ENCODE assay signal across 13 cellular contexts in genomic region chr2:134803609-134804405, GRCh38. TPM values are rescaled to one million over a fixed set of nuclear protein-coding genes. Genes with fewer than 3 reads are reported as not detected.
DNase-seq lines count a peak whose midpoint lies in the region; ATAC-seq, FAIRE-seq and TF ChIP-seq lines count a peak whose summit lies in the region.
"Not testable (repeated sequence)": the region's sequence is repeated elsewhere in the genome, so short reads cannot be mapped to it uniquely, and the experiment has no call there.
"Had no signal": no experiment of that assay in that cellular context is flagged by ENCODE, and none has a peak within 500 bp of the region (broad histone marks: within the 10 kb centered on the region; RNA-seq: fewer than 3 reads in every experiment).

No MANE protein-coding gene starts in this region.

- peak overlapping the region; percentile 17 for H4K91ac ChIP-seq in neuronal stem cell (ENCODE audit: low read depth, low read length, poor library complexity)

- not testable (repeated sequence) for BruUV-seq in K562 (replicated peaks; lab: Mats Ljungman, UMichigan)

- not testable (repeated sequence) for H3K4me1 Mint-ChIP-seq in activated CD8-positive, alpha-beta T cell treated with anti-CD3 and anti-CD28 coated beads for 36 hours (ENCODE audit: low read depth); activated T-cell treated with anti-CD3 and anti-CD28 coated beads, Interleukin-2, amount 50 U/mL, for 72 hours (ENCODE audit: low read depth)

- not testable (repeated sequence) for H3K4ac ChIP-seq in neuronal stem cell (ENCODE audit: low read length)

- not testable (repeated sequence) for H3K14ac ChIP-seq in neuronal stem cell (ENCODE audit: low read length)

- not testable (repeated sequence) for H3F3A ChIP-seq in Loucy (ENCODE audit: low read depth)

- CTCF ChIA-PET in A549 (lab: Yijun Ruan, JAX); activated CD8-positive, alpha-beta T cell treated with anti-CD3 and anti-CD28 coated beads for 36 hours (lab: Charles Lee); K562 (lab: Yijun Ruan, JAX; ENCODE audit: low intra/inter-chr PET ratio): not testable (repeated sequence)

- TF ChIP-seq EP300 in A549 (IDR thresholded peaks at IDR 0.05); K562 (IDR thresholded peaks at IDR 0.05; ENCODE audit: low read length): not testable (repeated sequence)

- not testable (repeated sequence) for H3K9ac ChIP-seq in Loucy (ENCODE audit: low read depth, low read length, poor library complexity, severe bottlenecking); K562 (ENCODE audit: insufficient read depth in 1 of 2, low read depth in 2 of 2, low read length in 2 of 2); neuronal stem cell (ENCODE audit: low read depth, low read length, poor library complexity)

- H3K4me3 ChIP-seq in A549; Loucy (ENCODE audit: low read length, poor library complexity, severe bottlenecking); K562; neuronal stem cell (ENCODE audit: low read length in 2 of 2): not testable (repeated sequence)

- H3K23ac ChIP-seq in neuronal stem cell (ENCODE audit: low read depth, low read length, poor library complexity): not testable (repeated sequence)

- not testable (repeated sequence) for H3K4me2 ChIP-seq in A549; K562 (ENCODE audit: insufficient read depth, low read length); neuronal stem cell (ENCODE audit: insufficient read depth, low read length, poor library complexity, severe bottlenecking)
- H3K4me2 ChIP-seq in Loucy (ENCODE audit: low read depth, low read length, poor library complexity, severe bottlenecking): peak overlapping the region; percentile 48

- 16% methylated on average over 12 of the region's 13 CpGs for WGBS in A549 (ENCODE audit: missing lambda C conversion rate)
- 5% methylated on average over 11 of the region's 13 CpGs for WGBS in K562 (ENCODE audit: insufficient coverage, low coverage, missing lambda C conversion rate)
- WGBS in neuronal stem cell (ENCODE audit: extremely low coverage in 2 of 2, insufficient read length in 2 of 2, insufficient replicate concordance in 1 of 2), 2 donors: no CpG with 5 or more reads among the region's 13 CpGs

- H3K27me3 Mint-ChIP-seq in activated CD8-positive, alpha-beta T cell treated with anti-CD3 and anti-CD28 coated beads for 36 hours; activated T-cell treated with anti-CD3 and anti-CD28 coated beads, Interleukin-2, amount 50 U/mL, for 72 hours (ENCODE audit: low read depth): not testable (repeated sequence)

- H2BK5ac ChIP-seq in neuronal stem cell (ENCODE audit: low read length): not testable (repeated sequence)

- not testable (repeated sequence) for DNase-seq in A549 (ENCODE audit: low read depth in 1 of 2, low spot score in 1 of 2); K562 (ENCODE audit: extremely low read depth in 1 of 4, low spot score in 3 of 4); neuronal stem cell (ENCODE audit: low spot score)
- peak; percentile 13 for DNase-seq in activated CD8-positive, alpha-beta T cell treated with anti-CD3 and anti-CD28 coated beads for 36 hours
- peak; percentile 6 to 44 for DNase-seq in activated T-cell treated with anti-CD3 and anti-CD28 coated beads, Interleukin-2, amount 50 U/mL, for 72 hours
- DNase-seq in stimulated activated CD8-positive, alpha-beta memory T cell treated with anti-CD3 and anti-CD28 coated beads, Interleukin-4, amount 100 ng/mL, for 48 hours: peak; percentile 31

- not testable (repeated sequence) for H3K79me2 ChIP-seq in Loucy (ENCODE audit: insufficient read depth, low read length); K562 (ENCODE audit: control insufficient read depth, insufficient read depth, low read length)

- POLR2A ChIA-PET in A549 (lab: Yijun Ruan, JAX): not testable (repeated sequence)
- POLR2A ChIA-PET in activated CD8-positive, alpha-beta T cell treated with anti-CD3 and anti-CD28 coated beads for 36 hours (lab: Charles Lee): interaction anchor here (0.6 kb wide), 2 partner anchors 40 to 192 kb away, joined by 3 read pairs; no protein-coding TSS in a partner anchor
- POLR2A ChIA-PET in K562 (lab: Yijun Ruan, JAX): interaction anchor here (0.8 to 1.2 kb wide), 3 partner anchors 11 to 58 kb away, joined by 3 to 4 read pairs (median 3); no protein-coding TSS in a partner anchor

- not testable (repeated sequence) for H3K27ac ChIP-seq in A549; K562 (ENCODE audit: extremely low read depth, low read depth, low read length); neuronal stem cell (replicated peaks; ENCODE audit: low read length)

- in situ Hi-C loops in K562 (cut with MboI): not testable (repeated sequence)

- H3K4me3 Mint-ChIP-seq in activated CD8-positive, alpha-beta T cell treated with anti-CD3 and anti-CD28 coated beads for 36 hours: not testable (repeated sequence)
- H3K4me3 Mint-ChIP-seq in activated T-cell treated with anti-CD3 and anti-CD28 coated beads, Interleukin-2, amount 50 U/mL, for 72 hours: peak overlapping the region in 1 of 2 donors; percentile 36

- H4K20me1 ChIP-seq in Loucy (ENCODE audit: insufficient read depth, low read length, poor library complexity, severe bottlenecking); K562 (replicated peaks; ENCODE audit: control insufficient read depth, insufficient read depth, low read length): not testable (repeated sequence)

- ATAC-seq in A549; activated CD8-positive, alpha-beta T cell treated with anti-CD3 and anti-CD28 coated beads for 36 hours; K562: not testable (repeated sequence)
- ATAC-seq in activated T-cell treated with anti-CD3 and anti-CD28 coated beads, Interleukin-2, amount 50 U/mL, for 72 hours (replicated peaks in 1 of 2): peak in 1 of 2 donors; percentile 72

- not testable (repeated sequence) for TF ChIP-seq CTCF in A549 (IDR thresholded peaks at IDR 0.05); Loucy (conservative IDR thresholded peaks at IDR 0.05; ENCODE audit: low read length); activated CD8-positive, alpha-beta T cell treated with anti-CD3 and anti-CD28 coated beads for 36 hours (IDR thresholded peaks at IDR 0.05); K562 (IDR thresholded peaks at IDR 0.05 in 2 of 3, conservative IDR thresholded peaks at IDR 0.05 in 1 of 3; ENCODE audit: insufficient read depth in 2 of 3, low read depth in 1 of 3, low read length in 3 of 3)

- not testable (repeated sequence) for H2BK15ac ChIP-seq in neuronal stem cell (ENCODE audit: low read length)

- not testable (repeated sequence) for H3K36me3 ChIP-seq in Loucy (ENCODE audit: insufficient read depth, low read length); K562 (ENCODE audit: control insufficient read depth, insufficient read depth, low read length); neuronal stem cell (replicated peaks in 1 of 2; ENCODE audit: control insufficient read depth in 2 of 2, insufficient read depth in 2 of 2, low read length in 2 of 2)

- not testable (repeated sequence) for H2BK120ac ChIP-seq in neuronal stem cell (ENCODE audit: low read depth, low read length)

- H3K36me3 Mint-ChIP-seq in activated CD8-positive, alpha-beta T cell treated with anti-CD3 and anti-CD28 coated beads for 36 hours (ENCODE audit: low read depth); activated T-cell treated with anti-CD3 and anti-CD28 coated beads, Interleukin-2, amount 50 U/mL, for 72 hours (ENCODE audit: insufficient read depth in 2 of 2): not testable (repeated sequence)

- H2AFZ ChIP-seq in Loucy (ENCODE audit: low read length); K562 (ENCODE audit: low read depth, low read length); neuronal stem cell (ENCODE audit: low read length): not testable (repeated sequence)

- FAIRE-seq in A549 (lab: Jason Lieb, UNC); K562 (lab: Jason Lieb, UNC): not testable (repeated sequence)

- H3K9me3 ChIP-seq in A549; Loucy (ENCODE audit: insufficient read depth, low read depth, low read length); K562 (replicated peaks; ENCODE audit: control insufficient read depth, insufficient read depth, low read depth, low read length); neuronal stem cell (replicated peaks in 1 of 2; ENCODE audit: control insufficient read depth in 2 of 2, insufficient read depth in 1 of 2, low read depth in 1 of 2, low read length in 2 of 2): not testable (repeated sequence)

- TF ChIP-seq POLR2A in A549 (IDR thresholded peaks at IDR 0.05; ENCODE audit: low read length); K562 (conservative IDR thresholded peaks at IDR 0.05): not testable (repeated sequence)

- H2AK5ac ChIP-seq in neuronal stem cell (ENCODE audit: low read depth, low read length): not testable (repeated sequence)

- not testable (repeated sequence) for H4K8ac ChIP-seq in neuronal stem cell (ENCODE audit: low read depth, low read length)

- not testable (repeated sequence) for H3K9me1 ChIP-seq in K562 (ENCODE audit: control insufficient read depth, insufficient read depth, low read length)

- intact Hi-C loops in activated CD8-positive, alpha-beta T cell treated with anti-CD3 and anti-CD28 coated beads for 36 hours (cut with micrococcal nuclease); K562 (cut with micrococcal nuclease): not testable (repeated sequence)

- TF ChIP-seq RAD21 in A549 (conservative IDR thresholded peaks at IDR 0.05 in 1 of 2, IDR thresholded peaks at IDR 0.05 in 1 of 2); K562 (CRISPR knock-in tag; conservative IDR thresholded peaks at IDR 0.05 in 1 of 2, IDR thresholded peaks at IDR 0.05 in 1 of 2): not testable (repeated sequence)

- H3K9me3 Mint-ChIP-seq in activated CD8-positive, alpha-beta T cell treated with anti-CD3 and anti-CD28 coated beads for 36 hours: peaks cover 13% of the 10 kb centered on the region
- H3K9me3 Mint-ChIP-seq in activated T-cell treated with anti-CD3 and anti-CD28 coated beads, Interleukin-2, amount 50 U/mL, for 72 hours: peaks cover 5 to 10% of the 10 kb centered on the region in 2 donors

- H3K18ac ChIP-seq in neuronal stem cell (ENCODE audit: low read length): not testable (repeated sequence)

- H3K79me1 ChIP-seq in neuronal stem cell (ENCODE audit: low read depth, low read length): not testable (repeated sequence)

- H3K27me3 ChIP-seq in Loucy (ENCODE audit: insufficient read depth, low read length, poor library complexity, severe bottlenecking); K562 (ENCODE audit: control insufficient read depth in 2 of 2, insufficient read depth in 2 of 2, low read length in 2 of 2); neuronal stem cell (ENCODE audit: control insufficient read depth in 3 of 3, insufficient read depth in 3 of 3, low read depth in 1 of 3, low read length in 3 of 3): not testable (repeated sequence)

- not testable (repeated sequence) for H3K9me2 ChIP-seq in Loucy (replicated peaks; ENCODE audit: low read depth, low read length)

- H3K27ac Mint-ChIP-seq in activated CD8-positive, alpha-beta T cell treated with anti-CD3 and anti-CD28 coated beads for 36 hours; activated T-cell treated with anti-CD3 and anti-CD28 coated beads, Interleukin-2, amount 50 U/mL, for 72 hours: not testable (repeated sequence)

- not testable (repeated sequence) for H2BK12ac ChIP-seq in neuronal stem cell (ENCODE audit: low read length)

- not testable (repeated sequence) for H3K4me1 ChIP-seq in A549; Loucy (ENCODE audit: insufficient read depth, low read length, poor library complexity, severe bottlenecking); K562 (replicated peaks in 1 of 2; ENCODE audit: control insufficient read depth in 2 of 2, insufficient read depth in 2 of 2, low read length in 2 of 2); neuronal stem cell (ENCODE audit: control insufficient read depth in 2 of 2, insufficient read depth in 1 of 2, low read depth in 1 of 2, low read length in 2 of 2)

RNA-seq across cellular contexts. Expression of gene ACMSD, which starts 34.6 kb away (rescaled TPM):
- polyA plus RNA-seq in A549 (2011; rRNA removed) (0.09 and 0.13 TPM in 2 replicates), A549 (2017; fragmentation: RNase III; extraction: RNeasy Plus Mini Kit Qiagen cat#74134 plus additional on column Dnase treatment) (not detected in 3 replicates), K562 (2011; rRNA removed) (not detected in 2 replicates), K562 (2014; fragmentation: Illumina TruSeq; extraction: Trizol) (not detected in 2 replicates), K562 (2014; fragmentation: Nextera tagmentation; extraction: Ambion mirVana) (not detected), K562 (2014; rRNA removed) (not detected in 2 replicates)
- polyA plus RNA-seq in A549 (2012; cell fraction: cytosol; rRNA removed): not detected in 2 replicates
- not detected in 2 replicates for polyA plus RNA-seq in A549 (2012; cell fraction: nucleus; rRNA removed)
- 0.19 TPM in 1 of 2 replicates, not detected in the other for polyA minus RNA-seq in A549 (2011; rRNA and poly(A)+ RNA removed)
- total RNA-seq in activated CD8-positive, alpha-beta T cell treated with anti-CD3 and anti-CD28 coated beads for 36 hours: not detected
- total RNA-seq in activated T-cell treated with anti-CD3 and anti-CD28 coated beads, Interleukin-2, amount 50 U/mL, for 72 hours: not detected
- not detected in 2 replicates for total RNA-seq in K562 (2011; cell fraction: chromatin; rRNA removed; ENCODE audit: low replicate concordance)
- total RNA-seq in K562 (2011; cell fraction: nucleolus; rRNA removed): not detected in 2 replicates
- total RNA-seq in K562 (2011; cell fraction: nucleoplasm; rRNA removed): not detected in 2 replicates
- total RNA-seq in K562 (2014; rRNA removed) (not detected in 2 replicates), K562 (2014; rRNA removed; fragmentation: Illumina TruSeq; extraction: Trizol) (not detected in 2 replicates), K562 (2015; rRNA removed; fragmentation: Illumina TruSeq; extraction: Trizol) (not detected in 2 replicates), K562 (2021) (not detected in 2 replicates)
- polyA plus RNA-seq in K562 (2011; cell fraction: cytosol; rRNA removed): not detected in 2 replicates
- not detected in 2 replicates for polyA plus RNA-seq in K562 (2011; cell fraction: nucleus; rRNA removed)
- not detected in 2 replicates for polyA plus RNA-seq in K562 (2012)
- not detected in 2 replicates for polyA minus RNA-seq in K562 (2011; rRNA and poly(A)+ RNA removed)
- polyA minus RNA-seq in K562 (2011; cell fraction: cytosol; rRNA and poly(A)+ RNA removed): not detected in 2 replicates
- polyA minus RNA-seq in K562 (2011; cell fraction: nucleus; rRNA and poly(A)+ RNA removed): not detected in 2 replicates
- not detected for polyA plus RNA-seq in neuronal stem cell (2013, experiment 1 of 2)
- not detected for polyA plus RNA-seq in neuronal stem cell (2013, experiment 2 of 2)
- total RNA-seq: A673; CD4-positive, alpha-beta memory T cell; GM23338; HT-29 had no signal
- polyA plus RNA-seq: AG04450; CD14-positive monocyte; CD4-positive, alpha-beta memory T cell had no signal
